In the genomic region with DNA sequence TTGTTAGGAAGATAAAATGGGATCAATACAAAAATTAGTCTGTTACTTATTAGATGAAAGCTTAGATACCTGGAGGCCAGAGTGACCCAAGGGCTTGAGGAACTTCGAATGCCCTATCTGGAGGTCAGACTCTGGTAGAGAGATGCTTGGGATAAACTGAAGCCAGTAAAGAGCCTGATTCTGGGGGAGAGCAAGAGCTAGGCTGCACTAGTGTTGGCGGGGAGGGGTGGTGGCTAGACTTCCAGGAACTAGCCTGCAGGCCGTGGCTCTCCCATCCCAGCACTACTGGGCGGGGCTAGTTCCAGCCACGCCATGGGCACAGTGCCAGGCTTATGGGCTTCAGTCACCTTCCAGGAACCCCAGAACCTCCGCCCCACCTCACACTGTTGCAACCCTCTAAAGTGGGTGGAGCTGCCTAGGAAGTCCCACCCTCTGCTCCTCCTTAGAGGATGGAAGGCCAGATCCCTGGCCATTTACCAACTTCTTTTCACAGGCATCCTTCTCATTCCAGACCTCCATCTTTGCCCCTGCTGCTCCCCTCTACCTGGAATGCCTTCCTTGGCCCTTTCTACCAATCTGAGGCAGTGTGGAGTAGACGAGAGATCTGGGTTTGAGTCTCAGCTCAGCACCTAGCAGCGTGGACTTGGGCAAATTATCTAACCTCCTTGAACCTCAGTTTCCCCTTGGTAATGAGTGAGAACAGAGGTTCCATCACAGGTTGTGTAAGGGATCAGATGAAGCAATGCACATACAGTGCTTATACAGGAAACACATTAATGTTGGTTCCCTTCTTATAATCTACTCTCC, we compare ENCODE assay signal across 9 cellular contexts. TPM values are rescaled to one million over a fixed set of nuclear protein-coding genes. Genes with fewer than 3 reads are reported as not detected.
DNase-seq lines count a peak whose midpoint lies in the region; ATAC-seq, FAIRE-seq and TF ChIP-seq lines count a peak whose summit lies in the region.
"Had no signal": no experiment of that assay in that cellular context is flagged by ENCODE, and none has a peak within 500 bp of the region (broad histone marks: within the 10 kb centered on the region; RNA-seq: fewer than 3 reads in every experiment).

No MANE protein-coding gene starts in this region.

- no peaks in the 10 kb centered on the region for H3K36me3 ChIP-seq in small intestine (ENCODE audit: control insufficient read depth in 2 of 2, insufficient read depth in 2 of 2, low read length in 2 of 2)
- no peaks in the 10 kb centered on the region for H3K36me3 ChIP-seq in H7 (replicated peaks; ENCODE audit: control insufficient read depth, insufficient read depth, low read length)

- WGBS in small intestine, 3 donors, result 24 to 44% (median 26%) methylated on average over 8 of the region's 8 CpGs

- no peak overlapping the region for H3K4me3 ChIP-seq in fibroblast of villous mesenchyme (ENCODE audit: low read depth, low read length)
- no peak overlapping the region for H3K4me3 ChIP-seq in small intestine (ENCODE audit: low read depth in 1 of 2, low read length in 2 of 2)
- no peak overlapping the region for H3K4me3 ChIP-seq in H7 (ENCODE audit: insufficient read depth, low read depth, low read length)

- peaks cover 0 to 7% of the 10 kb centered on the region in 2 donors for H3K4me1 ChIP-seq in small intestine (ENCODE audit: control insufficient read depth in 2 of 2, insufficient read depth in 1 of 2, low read depth in 1 of 2, low read length in 1 of 2)

- ATAC-seq in GM21825 (IDR thresholded peaks at IDR 0.05; ENCODE audit: unreplicated experiment), result no peak

- FAIRE-seq in small intestine (lab: Jason Lieb, UNC), result no peak

- TF ChIP-seq CTCF in fibroblast of villous mesenchyme (IDR thresholded peaks at IDR 0.05; ENCODE audit: insufficient read depth, low read depth, low read length), result no peak

- H3K27ac ChIP-seq in small intestine (ENCODE audit: low read depth in 1 of 2, low read length in 1 of 2), result no peak overlapping the region

- H3K27me3 ChIP-seq in small intestine (ENCODE audit: control insufficient read depth in 2 of 2, insufficient read depth in 2 of 2, low read length in 2 of 2) (peaks cover 0 to 8% of the 10 kb centered on the region in 2 donors), H7 (ENCODE audit: control insufficient read depth, insufficient read depth, low read length) (no peaks in the 10 kb centered on the region)

- DNase-seq in NCI-H345 (lab: John Stamatoyannopoulos, UW) (peak; percentile 12), NCI-H345 treated with DMSO at 0.1 percent for 48 hours (lab: John Stamatoyannopoulos, UW; ENCODE audit: unreplicated experiment) (no peak), SIG-M5 (lab: John Stamatoyannopoulos, UW) (peak; percentile 64), fibroblast of villous mesenchyme (ENCODE audit: low read depth) (peak; percentile 86), small intestine (peak; percentile 97), dermis blood vessel endothelial cell (no peak), H7 (no peak)

- no peaks in the 10 kb centered on the region for H3K9me3 ChIP-seq in small intestine (ENCODE audit: control insufficient read depth, low read depth)

RNA-seq across cellular contexts. Expression of a gene that starts 6.3 kb away (rescaled TPM):
- total RNA-seq in fibroblast of villous mesenchyme (under 0.01 and 0.43 TPM in 2 replicates), dermis blood vessel endothelial cell (not detected in 2 replicates)
- under 1 TPM in 1 of 3 donors, not detected in 2; 0.07 TPM for polyA plus RNA-seq in small intestine
- total RNA-seq in H7 (2014; rRNA removed; shearing (Covaris generic)), result 2.2 and 2.9 TPM in 2 replicates

RNA-seq across cellular contexts. Expression of a gene that starts 17.8 kb away (rescaled TPM):
- total RNA-seq in fibroblast of villous mesenchyme (95.0 and 139 TPM in 2 replicates), dermis blood vessel endothelial cell (111 and 159 TPM in 2 replicates)
- polyA plus RNA-seq in small intestine, result 100 to 1,000 TPM; 114 to 140 (median 136) TPM
- 117 and 121 TPM in 2 replicates for total RNA-seq in H7 (2014; rRNA removed; shearing (Covaris generic))

RNA-seq across cellular contexts. Expression of a gene that starts 26.6 kb away (rescaled TPM):
- total RNA-seq in fibroblast of villous mesenchyme (242 and 251 TPM in 2 replicates), dermis blood vessel endothelial cell (415 and 513 TPM in 2 replicates)
- polyA plus RNA-seq in small intestine, result 1,000 to 10,000 TPM in 1 of 3 donors, 100 to 1,000 TPM in 2; 408 to 1,666 (median 728) TPM
- total RNA-seq in H7 (2014; rRNA removed; shearing (Covaris generic)), result 907 and 952 TPM in 2 replicates

RNA-seq across cellular contexts. Expression of a gene that starts 27.2 kb away (rescaled TPM):
- 50.9 and 68.7 TPM in 2 replicates for total RNA-seq in fibroblast of villous mesenchyme
- polyA plus RNA-seq in small intestine, result 10 to 100 TPM in 1 of 3 donors, 1 to 10 TPM in 2; 2.7 to 13.5 (median 3.1) TPM
- total RNA-seq in dermis blood vessel endothelial cell, result 27.6 and 81.6 TPM in 2 replicates
- total RNA-seq in H7 (2014; rRNA removed; shearing (Covaris generic)), result 51.2 and 62.2 TPM in 2 replicates

RNA-seq across cellular contexts. Expression of a gene that starts 57.2 kb away (rescaled TPM):
- not detected in 2 replicates for total RNA-seq in fibroblast of villous mesenchyme
- polyA plus RNA-seq in small intestine, result under 1 TPM in 1 of 3 donors, not detected in 2; 0.33 TPM
- under 0.01 and 0.05 TPM in 2 replicates for total RNA-seq in dermis blood vessel endothelial cell
- total RNA-seq in H7 (2014; rRNA removed; shearing (Covaris generic)), result not detected in 2 replicates
- polyA plus RNA-seq: AG04450 had no signal

Comparison
In these comparisons a context has a peak if more than half of its experiments do, and no peak if none do; other contexts are left out.
1. DNase-seq: peak in NCI-H345 (single experiment), SIG-M5 (single experiment), fibroblast of villous mesenchyme (single experiment) and small intestine (single experiment); none in NCI-H345 treated with DMSO at 0.1 percent for 48 hours (single experiment), dermis blood vessel endothelial cell (single experiment) and H7 (single experiment).